In the genomic region with DNA sequence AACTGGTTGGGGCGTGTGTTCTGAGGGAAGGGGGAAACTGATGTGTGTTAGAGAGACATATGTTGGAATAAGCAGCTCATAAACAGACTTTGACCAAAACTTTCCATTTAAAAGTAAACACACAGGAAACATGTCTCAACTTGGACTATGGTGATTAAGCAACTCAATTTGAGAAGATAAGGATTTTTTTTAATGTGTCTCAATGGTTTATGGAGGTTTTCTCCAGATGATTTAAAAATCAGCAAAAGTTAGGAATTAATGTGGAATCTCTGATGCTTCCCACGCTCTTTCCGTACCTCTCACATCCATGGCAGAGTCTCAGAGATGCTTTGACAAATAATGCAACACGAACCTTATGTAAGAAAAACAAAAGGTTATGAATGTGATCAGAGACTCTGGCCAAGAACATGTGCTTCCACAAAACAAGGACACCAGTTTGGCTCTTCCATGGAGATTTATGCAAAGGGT, we compare ENCODE assay signal across 11 cellular contexts.
A peak's percentile ranks its signal among the peaks of the same experiment; 100 is the strongest.
DNase-seq lines count a peak whose midpoint lies in the region; ATAC-seq and TF ChIP-seq lines count a peak whose summit lies in the region.
"Had no signal": no experiment of that assay in that cellular context is flagged by ENCODE, and none has a peak within 500 bp of the region (broad histone marks: within the 10 kb centered on the region; RNA-seq: fewer than 3 reads in every experiment).

No MANE protein-coding gene starts in this region.

- intact Hi-C loops in body of pancreas (cut with DNase I) (no loop called here), left colon (cut with DNase I, micrococcal nuclease) (no loop called here)

- no peak for TF ChIP-seq CTCF in body of pancreas (IDR thresholded peaks at IDR 0.05)

- H3K9me3 Mint-ChIP-seq in activated T-cell treated with anti-CD3 and anti-CD28 coated beads, Interleukin-2, amount 50 U/mL, for 72 hours = no peaks in the 10 kb centered on the region
- H3K9me3 Mint-ChIP-seq: IgD-negative memory B cell had no signal

- H3K4me1 Mint-ChIP-seq in activated T-cell treated with anti-CD3 and anti-CD28 coated beads, Interleukin-2, amount 50 U/mL, for 72 hours (ENCODE audit: low read depth) = peaks cover 84% of the 10 kb centered on the region

- peak overlapping the region; percentile 3 for H3K27ac Mint-ChIP-seq in activated T-cell treated with anti-CD3 and anti-CD28 coated beads, Interleukin-2, amount 50 U/mL, for 72 hours

- H3K27me3 ChIP-seq in body of pancreas (no peaks in the 10 kb centered on the region), thymus (ENCODE audit: control insufficient read depth, insufficient read depth) (no peaks in the 10 kb centered on the region)

- H3K36me3 ChIP-seq in body of pancreas (replicated peaks in 1 of 2; ENCODE audit: insufficient read depth in 1 of 2, low read depth in 2 of 2) (no peaks in the 10 kb centered on the region), thymus (ENCODE audit: control insufficient read depth, insufficient read depth) (no peaks in the 10 kb centered on the region)

- no peak for ATAC-seq in activated T-cell treated with anti-CD3 and anti-CD28 coated beads, Interleukin-2, amount 50 U/mL, for 72 hours (replicated peaks in 1 of 2)
- ATAC-seq in body of pancreas (peak; percentile 49), left colon (peak; percentile 77), GM19023 (IDR thresholded peaks at IDR 0.05; ENCODE audit: unreplicated experiment) (no peak)

- TF ChIP-seq POLR2A in body of pancreas (IDR thresholded peaks at IDR 0.05) = no peak

- peaks cover 18% of the 10 kb centered on the region for H3K4me1 ChIP-seq in body of pancreas
- peaks cover 16% of the 10 kb centered on the region for H3K4me1 ChIP-seq in thymus (ENCODE audit: control insufficient read depth, insufficient read depth, low read length)

- 60 to 62% methylated on average over 4 of the region's 4 CpGs for WGBS in body of pancreas, 2 donors
- 90% methylated on average over 4 of the region's 4 CpGs for WGBS in thymus

- H3K27me3 Mint-ChIP-seq in activated T-cell treated with anti-CD3 and anti-CD28 coated beads, Interleukin-2, amount 50 U/mL, for 72 hours (ENCODE audit: low read depth) = no peaks in the 10 kb centered on the region
- H3K27me3 Mint-ChIP-seq: IgD-negative memory B cell had no signal

- peaks cover 4 to 20% of the 10 kb centered on the region in 2 donors for H3K36me3 Mint-ChIP-seq in activated T-cell treated with anti-CD3 and anti-CD28 coated beads, Interleukin-2, amount 50 U/mL, for 72 hours (ENCODE audit: insufficient read depth in 2 of 2)

- H3K4me3 ChIP-seq in body of pancreas (no peak overlapping the region), thymus (ENCODE audit: low read length) (no peak overlapping the region)

- H3K4me3 Mint-ChIP-seq in activated T-cell treated with anti-CD3 and anti-CD28 coated beads, Interleukin-2, amount 50 U/mL, for 72 hours = no peak overlapping the region

- H3K9me3 ChIP-seq in body of pancreas = no peaks in the 10 kb centered on the region
- H3K9me3 ChIP-seq in thymus (ENCODE audit: control insufficient read depth) = no peaks in the 10 kb centered on the region

- no peak for DNase-seq in activated T-cell treated with anti-CD3 and anti-CD28 coated beads, Interleukin-2, amount 50 U/mL, for 72 hours
- DNase-seq in activated T-cell treated with anti-CD3 and anti-CD28 coated beads for 4 hours = no peak
- no peak for DNase-seq in body of pancreas
- no peak for DNase-seq in left colon
- no peak for DNase-seq in NCI-H187 treated with DMSO at 0.1 percent for 48 hours (lab: John Stamatoyannopoulos, UW)
- DNase-seq in NCI-H1092 treated with DMSO at 0.1 percent for 48 hours (lab: John Stamatoyannopoulos, UW) = no peak
- DNase-seq: activated CD8-positive, alpha-beta memory T cell treated with anti-CD3 and anti-CD28 coated beads for 24 hours; AML-193 had no signal

- H3K27ac ChIP-seq in body of pancreas (peak overlapping the region in 1 of 4 donors; percentile 22), thymus (ENCODE audit: low read depth) (peak overlapping the region; percentile 42)

Comparison
In these comparisons a context has a peak if more than half of its experiments do, and no peak if none do; other contexts are left out.
1. ATAC-seq: peak in body of pancreas (single experiment) and left colon (single experiment); none in activated T-cell treated with anti-CD3 and anti-CD28 coated beads, Interleukin-2, amount 50 U/mL, for 72 hours (0 of 2) and GM19023 (single experiment).